Comparison of ENCODE assay signal across 33 cellular contexts in genomic region chr19:29315566-29315965, GRCh38.
"Had no signal": no experiment of that assay in that cellular context is flagged by ENCODE, and none has a peak within 500 bp of the region (broad histone marks: within the 10 kb centered on the region; RNA-seq: fewer than 3 reads in every experiment).

No MANE protein-coding gene starts in this region.

- H3K27me3 Mint-ChIP-seq: activated CD4-positive, alpha-beta T cell treated with anti-CD3 and anti-CD28 coated beads, Interleukin-2, amount 10 ng/mL, durations not matched to agents 7 days and 5 days; dendritic cell treated with granulocyte-macrophage colony-stimulating factor and Interleukin-4, amounts not matched to agents 40 ng/mL and 50 ng/mL, for 4 days; stimulated activated memory B cell treated with anti-CD40 and anti-IgM and Interleukin-4, amounts not matched to agents 10 μg/mL and 1 μg/mL and 100 μg/mL, for 72 hours had no signal

- H3K4me3 Mint-ChIP-seq: activated CD4-positive, alpha-beta T cell treated with anti-CD3 and anti-CD28 coated beads, Interleukin-2, amount 10 ng/mL, durations not matched to agents 7 days and 5 days; activated CD8-positive, alpha-beta memory T cell treated with anti-CD3 and anti-CD28 coated beads, Interleukin-2, amount 10 ng/mL, durations not matched to agents 7 days and 5 days; activated CD8-positive, alpha-beta T cell treated with anti-CD3 and anti-CD28 coated beads, Interleukin-2, amount 10 ng/mL, durations not matched to agents 7 days and 5 days; central memory CD8-positive, alpha-beta T cell; dendritic cell treated with granulocyte-macrophage colony-stimulating factor and Interleukin-4, amounts not matched to agents 40 ng/mL and 50 ng/mL, for 4 days; endodermal cell; immature natural killer cell; mesothelial cell of epicardium; naive B cell; nephron progenitor cell; stimulated activated memory B cell treated with anti-CD40 and anti-IgM and Interleukin-4, amounts not matched to agents 10 μg/mL and 1 μg/mL and 100 μg/mL, for 72 hours; stimulated activated naive CD8-positive, alpha-beta T cell treated with anti-CD3 and anti-CD28 coated beads, Interleukin-15, amount 100 ng/mL, for 72 hours; type B pancreatic cell had no signal

- DNase-seq: activated CD4-positive, alpha-beta T cell treated with anti-CD3 and anti-CD28 coated beads for 1 hour; activated CD4-positive, alpha-beta T cell treated with anti-CD3 and anti-CD28 coated beads, Interleukin-2, amount 10 ng/mL, durations not matched to agents 7 days and 5 days; activated CD8-positive, alpha-beta memory T cell treated with anti-CD3 and anti-CD28 coated beads, Interleukin-2, amount 10 ng/mL, durations not matched to agents 7 days and 5 days; activated CD8-positive, alpha-beta T cell treated with anti-CD3 and anti-CD28 coated beads, Interleukin-2, amount 10 ng/mL, durations not matched to agents 7 days and 5 days; activated naive CD4-positive, alpha-beta T cell; activated T-cell treated with anti-CD3 and anti-CD28 coated beads, Interleukin-2, amount 50 U/mL, for 48 hours; endodermal cell; foreskin fibroblast; heart left ventricle; hypothalamus; immature natural killer cell; kidney; left colon; mammary epithelial cell; naive B cell; nephron progenitor cell; pancreas; psoas muscle; stimulated activated CD4-positive, alpha-beta T cell treated with anti-CD3 and anti-CD28 coated beads, Interleukin-1b, Interleukin-23, amount 100 ng/mL, for 48 hours; stimulated activated CD4-positive, alpha-beta T cell treated with anti-CD3 and anti-CD28 coated beads, Interleukin-4, amount 100 ng/mL, for 4 hours; stimulated activated CD8-positive, alpha-beta memory T cell treated with anti-CD3 and anti-CD28 coated beads, Interleukin-4, amount 100 ng/mL, for 48 hours; stimulated activated naive CD8-positive, alpha-beta T cell treated with anti-CD3 and anti-CD28 coated beads, Interleukin-15, amount 100 ng/mL, for 72 hours; substantia nigra; uterus had no signal

- H3K27ac ChIP-seq: heart left ventricle, pancreas, psoas muscle, right atrium auricular region, uterus had no signal

- H3K4me1 Mint-ChIP-seq: activated CD4-positive, alpha-beta T cell treated with anti-CD3 and anti-CD28 coated beads, Interleukin-2, amount 10 ng/mL, durations not matched to agents 7 days and 5 days; activated CD8-positive, alpha-beta memory T cell treated with anti-CD3 and anti-CD28 coated beads, Interleukin-2, amount 10 ng/mL, durations not matched to agents 7 days and 5 days; central memory CD8-positive, alpha-beta T cell; endodermal cell; immature natural killer cell; mesothelial cell of epicardium; naive B cell; stimulated activated memory B cell treated with anti-CD40 and anti-IgM and Interleukin-4, amounts not matched to agents 10 μg/mL and 1 μg/mL and 100 μg/mL, for 72 hours; stimulated activated naive CD8-positive, alpha-beta T cell treated with anti-CD3 and anti-CD28 coated beads, Interleukin-15, amount 100 ng/mL, for 72 hours had no signal

- H3K36me3 Mint-ChIP-seq: activated CD8-positive, alpha-beta memory T cell treated with anti-CD3 and anti-CD28 coated beads, Interleukin-2, amount 10 ng/mL, durations not matched to agents 7 days and 5 days; activated naive CD4-positive, alpha-beta T cell treated with anti-CD3 and anti-CD28 coated beads, Interleukin-2, amount 50 U/mL, for 72 hours; immature natural killer cell; mesothelial cell of epicardium; naive B cell; stimulated activated memory B cell treated with anti-CD40 and anti-IgM and Interleukin-4, amounts not matched to agents 10 μg/mL and 1 μg/mL and 100 μg/mL, for 72 hours; type B pancreatic cell had no signal

- H3K9me3 Mint-ChIP-seq: activated CD4-positive, alpha-beta T cell treated with anti-CD3 and anti-CD28 coated beads, Interleukin-2, amount 10 ng/mL, durations not matched to agents 7 days and 5 days; activated naive CD4-positive, alpha-beta T cell treated with anti-CD3 and anti-CD28 coated beads, Interleukin-2, amount 50 U/mL, for 72 hours; central memory CD8-positive, alpha-beta T cell; dendritic cell treated with granulocyte-macrophage colony-stimulating factor and Interleukin-4, amounts not matched to agents 40 ng/mL and 50 ng/mL, for 4 days; endodermal cell; immature natural killer cell; mesothelial cell of epicardium; nephron progenitor cell; stimulated activated memory B cell treated with anti-CD40 and anti-IgM and Interleukin-4, amounts not matched to agents 10 μg/mL and 1 μg/mL and 100 μg/mL, for 72 hours; stimulated activated naive CD8-positive, alpha-beta T cell treated with anti-CD3 and anti-CD28 coated beads, Interleukin-15, amount 100 ng/mL, for 72 hours; type B pancreatic cell had no signal

- H3K4me1 ChIP-seq: heart left ventricle, pancreas, psoas muscle, right atrium auricular region, uterus had no signal

- H3K4me3 ChIP-seq: heart left ventricle, pancreas, psoas muscle, right atrium auricular region, smooth muscle cell, uterus had no signal

- H3K4me2 ChIP-seq: smooth muscle cell had no signal

- H3K9me3 ChIP-seq: heart left ventricle, pancreas, psoas muscle, right atrium auricular region, uterus had no signal

- H3K27me3 ChIP-seq: pancreas, right atrium auricular region, uterus had no signal

- ATAC-seq: activated CD8-positive, alpha-beta memory T cell treated with anti-CD3 and anti-CD28 coated beads, Interleukin-2, amount 10 ng/mL, durations not matched to agents 7 days and 5 days; activated CD8-positive, alpha-beta T cell treated with anti-CD3 and anti-CD28 coated beads, Interleukin-2, amount 10 ng/mL, durations not matched to agents 7 days and 5 days; activated naive CD4-positive, alpha-beta T cell treated with anti-CD3 and anti-CD28 coated beads, Interleukin-2, amount 50 U/mL, for 72 hours; esophagus mucosa; heart left ventricle; left colon; pancreas; psoas muscle; stimulated activated memory B cell treated with anti-CD40 and anti-IgM and Interleukin-4, amounts not matched to agents 10 μg/mL and 1 μg/mL and 100 μg/mL, for 72 hours; stimulated activated naive CD8-positive, alpha-beta T cell treated with anti-CD3 and anti-CD28 coated beads, Interleukin-15, amount 100 ng/mL, for 72 hours had no signal

- H3K36me3 ChIP-seq: heart left ventricle, pancreas, right atrium auricular region, uterus had no signal

- H3K27ac Mint-ChIP-seq: activated CD4-positive, alpha-beta T cell treated with anti-CD3 and anti-CD28 coated beads, Interleukin-2, amount 10 ng/mL, durations not matched to agents 7 days and 5 days; activated CD8-positive, alpha-beta memory T cell treated with anti-CD3 and anti-CD28 coated beads, Interleukin-2, amount 10 ng/mL, durations not matched to agents 7 days and 5 days; activated CD8-positive, alpha-beta T cell treated with anti-CD3 and anti-CD28 coated beads, Interleukin-2, amount 10 ng/mL, durations not matched to agents 7 days and 5 days; activated naive CD4-positive, alpha-beta T cell treated with anti-CD3 and anti-CD28 coated beads, Interleukin-2, amount 50 U/mL, for 72 hours; dendritic cell treated with granulocyte-macrophage colony-stimulating factor and Interleukin-4, amounts not matched to agents 40 ng/mL and 50 ng/mL, for 4 days; endodermal cell; immature natural killer cell; mesothelial cell of epicardium; nephron progenitor cell; stimulated activated memory B cell treated with anti-CD40 and anti-IgM and Interleukin-4, amounts not matched to agents 10 μg/mL and 1 μg/mL and 100 μg/mL, for 72 hours; stimulated activated naive CD8-positive, alpha-beta T cell treated with anti-CD3 and anti-CD28 coated beads, Interleukin-15, amount 100 ng/mL, for 72 hours; type B pancreatic cell had no signal
